Comparison of ENCODE assay signal across 15 cellular contexts in the genomic region with DNA sequence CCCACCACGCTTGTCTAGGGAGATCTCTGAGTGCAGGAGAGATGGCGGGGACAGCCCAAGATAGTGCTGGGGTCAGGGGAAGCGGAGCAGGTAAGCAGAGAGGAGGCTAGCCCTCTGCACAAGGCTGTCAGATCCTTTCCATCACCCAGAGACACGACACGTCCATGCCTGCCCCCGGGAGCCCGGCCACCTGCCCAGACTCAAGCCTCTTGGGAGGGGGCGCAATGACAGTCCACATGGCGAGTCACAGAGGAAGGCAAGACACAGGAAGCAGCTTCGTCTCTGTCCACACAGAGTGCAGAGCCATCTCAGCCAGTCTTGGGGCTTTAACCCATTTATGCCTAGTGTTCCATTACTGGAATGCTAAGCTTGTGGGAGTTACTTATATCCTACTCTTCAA.
DNase-seq lines count a peak whose midpoint lies in the region; ATAC-seq and TF ChIP-seq lines count a peak whose summit lies in the region.
"Had no signal": no experiment of that assay in that cellular context is flagged by ENCODE, and none has a peak within 500 bp of the region (broad histone marks: within the 10 kb centered on the region; RNA-seq: fewer than 3 reads in every experiment).

No MANE protein-coding gene starts in this region.

- peak overlapping the region; percentile 43 for H3K27ac Mint-ChIP-seq in T-helper 2 cell treated with Interferon-gamma antibody and Interleukin-4, amounts not matched to agents 5 μg/mL and 100 μg/mL, for 36 hours
- H3K27ac Mint-ChIP-seq in T-cell: peak overlapping the region; percentile 81 to 82

- POLR2A ChIA-PET in T-cell (lab: Charles Lee): no interaction called here

- TF ChIP-seq POLR2A in gastrocnemius medialis (IDR thresholded peaks at IDR 0.05): no peak

- peaks cover 24% of the 10 kb centered on the region for H3K36me3 Mint-ChIP-seq in T-helper 2 cell treated with Interferon-gamma antibody and Interleukin-4, amounts not matched to agents 5 μg/mL and 100 μg/mL, for 36 hours (ENCODE audit: low read depth)
- peaks cover 34% of the 10 kb centered on the region for H3K36me3 Mint-ChIP-seq in T-cell

- H3K4me3 ChIP-seq in dorsolateral prefrontal cortex (no peak overlapping the region), gastrocnemius medialis (no peak overlapping the region)
- H3K4me3 ChIP-seq: right lobe of liver had no signal

- H3K27me3 Mint-ChIP-seq in T-helper 2 cell treated with Interferon-gamma antibody and Interleukin-4, amounts not matched to agents 5 μg/mL and 100 μg/mL, for 36 hours (ENCODE audit: low read depth): no peaks in the 10 kb centered on the region
- no peaks in the 10 kb centered on the region for H3K27me3 Mint-ChIP-seq in T-cell

- no peak for DNase-seq in T-helper 2 cell treated with Interferon-gamma antibody and Interleukin-4, amounts not matched to agents 5 μg/mL and 100 μg/mL, for 36 hours (ENCODE audit: low spot score)
- DNase-seq in T-helper 2 cell (no peak), T-cell (no peak), dorsolateral prefrontal cortex (no peak), gastrocnemius medialis (no peak), AG08395 (ENCODE audit: low spot score) (no peak)
- DNase-seq in stimulated activated naive CD8-positive, alpha-beta T cell treated with anti-CD3 and anti-CD28 coated beads, Interleukin-15, Interleukin-2, amounts not matched to agents 100 U/mL and 50 U/mL, for 24 hours: no peak
- DNase-seq: activated gamma-delta T cell treated with Interleukin-2 at 50 U/mL for 16 hours; brain microvascular endothelial cell; foreskin melanocyte; mammary epithelial cell; NCI-H2227 treated with DMSO at 0.1 percent for 48 hours; right lobe of liver; stimulated activated CD8-positive, alpha-beta memory T cell treated with anti-CD3 and anti-CD28 coated beads, Interleukin-4, amount 100 ng/mL, for 48 hours had no signal

- H3K36me3 ChIP-seq in gastrocnemius medialis: no peaks in the 10 kb centered on the region
- H3K36me3 ChIP-seq: brain microvascular endothelial cell, right lobe of liver had no signal

- no peaks in the 10 kb centered on the region for H3K9me3 Mint-ChIP-seq in T-helper 2 cell treated with Interferon-gamma antibody and Interleukin-4, amounts not matched to agents 5 μg/mL and 100 μg/mL, for 36 hours
- no peaks in the 10 kb centered on the region for H3K9me3 Mint-ChIP-seq in T-cell

- CTCF ChIA-PET in T-cell (lab: Charles Lee): no interaction called here

- ATAC-seq in T-cell (replicated peaks in 1 of 4) (no peak), gastrocnemius medialis (no peak), GM18519 (IDR thresholded peaks at IDR 0.05; ENCODE audit: low FRiP score, unreplicated experiment) (no peak)
- peak; percentile 38 for ATAC-seq in stimulated activated naive CD8-positive, alpha-beta T cell treated with anti-CD3 and anti-CD28 coated beads, Interleukin-15, Interleukin-2, amounts not matched to agents 100 U/mL and 50 U/mL, for 24 hours
- ATAC-seq: right lobe of liver had no signal

- in situ Hi-C loops in gastrocnemius medialis (cut with MboI; ENCODE audit: low sequenced_read_pairs in 4 of 4): no loop called here

- no peaks in the 10 kb centered on the region for H3K9me3 ChIP-seq in gastrocnemius medialis
- H3K9me3 ChIP-seq: right lobe of liver had no signal

- no peaks in the 10 kb centered on the region for H3K4me1 ChIP-seq in gastrocnemius medialis
- H3K4me1 ChIP-seq: right lobe of liver had no signal

- TF ChIP-seq CTCF in dorsolateral prefrontal cortex (IDR thresholded peaks at IDR 0.05 in 54 of 56, conservative IDR thresholded peaks at IDR 0.05 in 2 of 56; ENCODE audit: low read depth in 1 of 56, partially characterized antibody in 56 of 56): no peak
- TF ChIP-seq CTCF in gastrocnemius medialis (IDR thresholded peaks at IDR 0.05 in 4 of 5, conservative IDR thresholded peaks at IDR 0.05 in 1 of 5): no peak

- H3K27me3 ChIP-seq in dorsolateral prefrontal cortex: no peaks in the 10 kb centered on the region
- H3K27me3 ChIP-seq in gastrocnemius medialis: no peaks in the 10 kb centered on the region
- H3K27me3 ChIP-seq: brain microvascular endothelial cell, right lobe of liver had no signal

- intact Hi-C loops in dorsolateral prefrontal cortex (cut with DNase I) (loop anchor here in 1 of 2 donors (5.0 to 10.0 kb wide), 2 partner anchors 45 to 78 kb away; a partner anchor contains a TSS), gastrocnemius medialis (cut with DNase I; ENCODE audit: low total_unique reads) (no loop called here)

- H3K27ac ChIP-seq in dorsolateral prefrontal cortex: peak overlapping the region in 58 of 59 donors; percentile 85 to 100 (median 95)
- no peak overlapping the region for H3K27ac ChIP-seq in gastrocnemius medialis
- H3K27ac ChIP-seq: brain microvascular endothelial cell, right lobe of liver had no signal

- peaks cover 42% of the 10 kb centered on the region for H3K4me1 Mint-ChIP-seq in T-helper 2 cell treated with Interferon-gamma antibody and Interleukin-4, amounts not matched to agents 5 μg/mL and 100 μg/mL, for 36 hours (ENCODE audit: low read depth)
- H3K4me1 Mint-ChIP-seq in T-cell: peaks cover 60 to 76% (median 70%) of the 10 kb centered on the region in 3 donors

- no peak overlapping the region for H3K4me3 Mint-ChIP-seq in T-helper 2 cell treated with Interferon-gamma antibody and Interleukin-4, amounts not matched to agents 5 μg/mL and 100 μg/mL, for 36 hours
- no peak overlapping the region for H3K4me3 Mint-ChIP-seq in T-cell

Comparison
In these comparisons a context has a peak if more than half of its experiments do, and no peak if none do; other contexts are left out.
1. H3K27ac ChIP-seq: peak in dorsolateral prefrontal cortex (58 of 59); none in gastrocnemius medialis (0 of 4).